ENCODE assay signal across 1 cellular context in genomic region chr15:98654790-98655360, GRCh38.
TF ChIP-seq lines count a peak whose summit lies in the region.

No MANE protein-coding gene starts in this region.

TF ChIP-seq in IMR-90, 13 proteins besides CTCF, POLR2A, EP300 and RAD21:
- TF ChIP-seq MAFK (IDR thresholded peaks at IDR 0.05; ENCODE audit: low read depth, low read length) (no peak), FOS (IDR thresholded peaks at IDR 0.05; ENCODE audit: low read depth, low read length) (no peak), RCOR1 (IDR thresholded peaks at IDR 0.05; ENCODE audit: insufficient replicate concordance, low read length) (no peak), BHLHE40 (IDR thresholded peaks at IDR 0.05; ENCODE audit: low read depth, low read length) (no peak)
